Comparison of ENCODE assay signal across 6 cellular contexts in genomic region chr1:155893389-155894142, GRCh38. TPM values are rescaled to one million over a fixed set of nuclear protein-coding genes. Genes with fewer than 3 reads are reported as not detected.
DNase-seq lines count a peak whose midpoint lies in the region; ATAC-seq, FAIRE-seq and TF ChIP-seq lines count a peak whose summit lies in the region.

No MANE protein-coding gene starts in this region.

- TF ChIP-seq CTCF in mesothelial cell of epicardium (IDR thresholded peaks at IDR 0.05; ENCODE audit: unreplicated experiment) (no peak), D721Med (IDR thresholded peaks at IDR 0.05; ENCODE audit: insufficient read depth, missing control alignments) (no peak)

- ATAC-seq in activated naive CD8-positive, alpha-beta T cell treated with anti-CD3 and anti-CD28 coated beads, Interleukin-2, amount 10 ng/mL, durations not matched to agents 7 days and 5 days (ENCODE audit: low read depth), result peak; percentile 94
- ATAC-seq in HG03469 (IDR thresholded peaks at IDR 0.05; ENCODE audit: unreplicated experiment), result no peak

- H3K4me3 Mint-ChIP-seq in activated naive CD8-positive, alpha-beta T cell treated with anti-CD3 and anti-CD28 coated beads, Interleukin-2, amount 10 ng/mL, durations not matched to agents 7 days and 5 days, result peak overlapping the region; percentile 62
- H3K4me3 Mint-ChIP-seq in mesothelial cell of epicardium, result no peak overlapping the region

- DNase-seq in HCEC 1CT (peak; percentile 88), mesothelial cell of epicardium (ENCODE audit: low spot score in 2 of 2, unreplicated experiment in 2 of 2) (no peak), islet precursor cell (no peak), D721Med (ENCODE audit: insufficient read length, low spot score) (no peak)
- no peak for DNase-seq in activated naive CD8-positive, alpha-beta T cell treated with anti-CD3 and anti-CD28 coated beads, Interleukin-2, amount 10 ng/mL, durations not matched to agents 7 days and 5 days

- H3K36me3 Mint-ChIP-seq in activated naive CD8-positive, alpha-beta T cell treated with anti-CD3 and anti-CD28 coated beads, Interleukin-2, amount 10 ng/mL, durations not matched to agents 7 days and 5 days, result peaks cover 11% of the 10 kb centered on the region
- H3K36me3 Mint-ChIP-seq in mesothelial cell of epicardium, result peaks cover 7% of the 10 kb centered on the region

- peak overlapping the region; percentile 82 for H3K27ac Mint-ChIP-seq in activated naive CD8-positive, alpha-beta T cell treated with anti-CD3 and anti-CD28 coated beads, Interleukin-2, amount 10 ng/mL, durations not matched to agents 7 days and 5 days
- peak overlapping the region; percentile 23 for H3K27ac Mint-ChIP-seq in mesothelial cell of epicardium

- FAIRE-seq in D721Med (lab: Jason Lieb, UNC), result no peak

- no peaks in the 10 kb centered on the region for H3K9me3 Mint-ChIP-seq in activated naive CD8-positive, alpha-beta T cell treated with anti-CD3 and anti-CD28 coated beads, Interleukin-2, amount 10 ng/mL, durations not matched to agents 7 days and 5 days
- no peaks in the 10 kb centered on the region for H3K9me3 Mint-ChIP-seq in mesothelial cell of epicardium

- H3K4me1 Mint-ChIP-seq in activated naive CD8-positive, alpha-beta T cell treated with anti-CD3 and anti-CD28 coated beads, Interleukin-2, amount 10 ng/mL, durations not matched to agents 7 days and 5 days, result peaks cover 13% of the 10 kb centered on the region
- H3K4me1 Mint-ChIP-seq in mesothelial cell of epicardium, result peaks cover 14% of the 10 kb centered on the region

- POLR2A ChIA-PET in activated naive CD8-positive, alpha-beta T cell treated with anti-CD3 and anti-CD28 coated beads, Interleukin-2, amount 10 ng/mL, durations not matched to agents 7 days and 5 days (lab: Charles Lee), result interaction anchor here (0.6 to 1.5 kb wide), 6 partner anchors 17 to 40 kb away, joined by 3 to 7 read pairs (median 4); partner anchors contain the start of genes GON4L and KHDC4

- H3K27me3 Mint-ChIP-seq in activated naive CD8-positive, alpha-beta T cell treated with anti-CD3 and anti-CD28 coated beads, Interleukin-2, amount 10 ng/mL, durations not matched to agents 7 days and 5 days, result no peaks in the 10 kb centered on the region
- H3K27me3 Mint-ChIP-seq in mesothelial cell of epicardium (ENCODE audit: low read depth), result no peaks in the 10 kb centered on the region

RNA-seq across cellular contexts. Expression of gene RIT1, which starts 17.6 kb away (rescaled TPM):
- 10 to 100 TPM; 31.3 to 32.8 TPM for total RNA-seq in activated naive CD8-positive, alpha-beta T cell treated with anti-CD3 and anti-CD28 coated beads, Interleukin-2, amount 10 ng/mL, durations not matched to agents 7 days and 5 days
- 34.3 to 37.0 TPM (median 35.5 TPM) in 3 replicates for total RNA-seq in mesothelial cell of epicardium

RNA-seq across cellular contexts. Expression of gene SYT11, which starts 34.2 kb away (rescaled TPM):
- total RNA-seq in activated naive CD8-positive, alpha-beta T cell treated with anti-CD3 and anti-CD28 coated beads, Interleukin-2, amount 10 ng/mL, durations not matched to agents 7 days and 5 days, result 10 to 100 TPM; 13.6 to 15.1 TPM
- total RNA-seq in mesothelial cell of epicardium, result 0.20 to 0.51 TPM (median 0.45 TPM) in 3 replicates

RNA-seq across cellular contexts. Expression of gene GON4L, which starts 36.6 kb away (rescaled TPM):
- total RNA-seq in activated naive CD8-positive, alpha-beta T cell treated with anti-CD3 and anti-CD28 coated beads, Interleukin-2, amount 10 ng/mL, durations not matched to agents 7 days and 5 days, result 10 to 100 TPM; 92.4 to 94.4 TPM
- total RNA-seq in mesothelial cell of epicardium, result 62.4 to 70.1 TPM (median 69.8 TPM) in 3 replicates

RNA-seq across cellular contexts. Expression of gene KHDC4, which starts 40.6 kb away (rescaled TPM):
- 10 to 100 TPM; 91.6 to 94.5 TPM for total RNA-seq in activated naive CD8-positive, alpha-beta T cell treated with anti-CD3 and anti-CD28 coated beads, Interleukin-2, amount 10 ng/mL, durations not matched to agents 7 days and 5 days
- total RNA-seq in mesothelial cell of epicardium, result 70.1 to 74.1 TPM (median 73.2 TPM) in 3 replicates

RNA-seq across cellular contexts. Expression of gene RXFP4, which starts 47.9 kb away (rescaled TPM):
- total RNA-seq in activated naive CD8-positive, alpha-beta T cell treated with anti-CD3 and anti-CD28 coated beads, Interleukin-2, amount 10 ng/mL, durations not matched to agents 7 days and 5 days, result under 1 TPM in 1 of 2 experiments, not detected in 1; 0.26 TPM
- not detected in 3 replicates for total RNA-seq in mesothelial cell of epicardium
